In the genomic region with DNA sequence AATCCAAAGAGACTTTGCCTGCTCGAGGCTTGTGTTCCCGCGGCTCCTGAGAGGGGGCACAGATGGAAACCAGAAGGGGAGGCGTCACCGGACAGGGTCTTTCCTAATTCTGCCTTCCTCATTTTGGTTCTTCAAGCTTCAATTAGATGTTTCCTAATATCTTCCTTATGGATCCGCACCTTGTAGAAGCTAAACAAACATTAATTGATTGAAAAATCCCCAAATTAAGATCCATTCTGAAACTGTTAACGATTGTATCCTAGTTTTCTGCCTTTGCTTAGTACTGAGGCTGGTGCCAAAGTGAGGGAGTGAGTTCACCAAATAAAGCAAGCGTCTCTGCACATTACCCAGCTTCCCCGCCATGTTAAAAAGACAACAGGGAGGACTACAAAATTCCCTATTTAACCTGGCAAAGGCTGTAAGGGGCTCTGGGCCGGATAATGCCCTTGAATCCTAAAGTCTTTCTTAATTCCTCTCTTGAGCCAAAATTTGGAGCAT, we compare ENCODE assay signal across 8 cellular contexts.
DNase-seq lines count a peak whose midpoint lies in the region; ATAC-seq and TF ChIP-seq lines count a peak whose summit lies in the region.

No MANE protein-coding gene starts in this region.

- WGBS in mesodermal cell (ENCODE audit: insufficient coverage in 2 of 2), 2 experiments: 6% methylated on average over 9 to 10 of the region's 10 CpGs

- H3K4me3 ChIP-seq in AG09309 (ENCODE audit: control insufficient read depth, low read depth, low read length): peak overlapping the region; percentile 58
- H3K4me3 ChIP-seq in adipocyte (ENCODE audit: low read length): peak overlapping the region; percentile 88
- peak overlapping the region; percentile 58 for H3K4me3 ChIP-seq in mesodermal cell (ENCODE audit: extremely low read depth, insufficient read depth, low read length, poor library complexity, severe bottlenecking)

- H3K9ac ChIP-seq in adipocyte (ENCODE audit: low read length): peak overlapping the region; percentile 33

- H3K36me3 ChIP-seq in adipocyte (ENCODE audit: control insufficient read depth, insufficient read depth, low read length, severe bottlenecking) (no peaks in the 10 kb centered on the region), mesodermal cell (ENCODE audit: control insufficient read depth, insufficient read depth, low read length) (no peaks in the 10 kb centered on the region)

- H3K27ac ChIP-seq in mesodermal cell (ENCODE audit: low read depth, low read length, severe bottlenecking): peak overlapping the region; percentile 60

- no peaks in the 10 kb centered on the region for H3K9me3 ChIP-seq in adipocyte (ENCODE audit: control insufficient read depth, low read length)
- no peaks in the 10 kb centered on the region for H3K9me3 ChIP-seq in mesodermal cell (ENCODE audit: control insufficient read depth, low read length)

- no peak for TF ChIP-seq CTCF in AG09309 (IDR thresholded peaks at IDR 0.05; ENCODE audit: control insufficient read depth, insufficient read depth, low read depth, low read length, missing control alignments)

- H3K4me1 ChIP-seq in adipocyte (ENCODE audit: control insufficient read depth, insufficient read depth, low read length): peaks cover 10% of the 10 kb centered on the region
- H3K4me1 ChIP-seq in mesodermal cell (ENCODE audit: control insufficient read depth, insufficient read depth, low read length, poor library complexity, severe bottlenecking): peaks cover 4% of the 10 kb centered on the region

- ATAC-seq in GM18519 (IDR thresholded peaks at IDR 0.05; ENCODE audit: low FRiP score, unreplicated experiment) (no peak), GM21717 (IDR thresholded peaks at IDR 0.05; ENCODE audit: unreplicated experiment) (no peak)

- POLR2A ChIA-PET in HEK293T (lab: Yijun Ruan, JAX): interaction anchor here (0.6 to 2.9 kb wide), 15 partner anchors 8 to 1103 kb away, joined by 3 to 16 read pairs (median 4); a partner anchor contains a TSS

- DNase-seq in AG09309 (ENCODE audit: low read depth) (no peak), HEK293T (ENCODE audit: extremely low spot score) (no peak), adipocyte (ENCODE audit: low read depth) (peak; percentile 39)
- DNase-seq in effector CD4-positive, alpha-beta T cell: no peak
- no peak for DNase-seq in activated CD8-positive, alpha-beta memory T cell treated with anti-CD3 and anti-CD28 coated beads, Interleukin-2, amount 50 U/mL, for 48 hours

- CTCF ChIA-PET in HEK293T (lab: Yijun Ruan, JAX): interaction anchor here (0.7 to 1.1 kb wide), 3 partner anchors 9 to 189 kb away, joined by 3 to 6 read pairs (median 3); no protein-coding TSS in a partner anchor

- no peaks in the 10 kb centered on the region for H3K27me3 ChIP-seq in adipocyte (replicated peaks; ENCODE audit: control insufficient read depth, insufficient read depth, low read length)

TF ChIP-seq in HEK293T, 16 proteins besides CTCF, POLR2A, EP300 and RAD21:
- no peak for TF ChIP-seq NFRKB (IDR thresholded peaks at IDR 0.05)
- TF ChIP-seq TARDBP (IDR thresholded peaks at IDR 0.05): no peak
- TF ChIP-seq L3MBTL2 (conservative IDR thresholded peaks at IDR 0.05): peak; percentile 54; the same call in 1 of the 2 replicates
